Comparison of ENCODE assay signal across 21 cellular contexts in the genomic region with DNA sequence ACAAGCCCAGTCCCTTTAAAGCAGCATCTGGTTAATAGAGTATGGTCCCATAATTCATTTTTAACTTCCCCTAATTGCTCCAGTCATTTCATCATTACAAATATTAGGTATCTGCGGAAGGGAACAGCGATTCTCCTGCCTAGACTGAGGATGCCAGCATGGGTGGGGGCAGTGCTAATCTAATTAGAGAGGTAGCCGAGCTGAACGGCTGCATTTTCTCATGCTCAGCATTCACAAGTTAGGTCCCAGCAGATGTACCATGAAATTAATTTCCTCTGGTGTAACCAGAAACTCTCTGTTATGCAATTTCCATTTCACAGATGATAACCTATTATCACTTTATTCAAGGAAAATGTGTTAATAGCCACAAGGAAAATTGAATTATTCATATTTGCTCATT.
A peak's percentile ranks its signal among the peaks of the same experiment; 100 is the strongest.
DNase-seq lines count a peak whose midpoint lies in the region; ATAC-seq lines count a peak whose summit lies in the region.
"Had no signal": no experiment of that assay in that cellular context is flagged by ENCODE, and none has a peak within 500 bp of the region (broad histone marks: within the 10 kb centered on the region; RNA-seq: fewer than 3 reads in every experiment).

No MANE protein-coding gene starts in this region.

- no peak for ATAC-seq in HG03095 (IDR thresholded peaks at IDR 0.05; ENCODE audit: unreplicated experiment)
- ATAC-seq: activated T-cell treated with anti-CD3 and anti-CD28 coated beads, Interleukin-2, amount 50 U/mL, for 72 hours; body of pancreas; left lung; psoas muscle had no signal

- DNase-seq in NCI-H82 (lab: John Stamatoyannopoulos, UW) (peak; percentile 7), NCI-H82 treated with DMSO at 0.1 percent for 48 hours (lab: John Stamatoyannopoulos, UW; ENCODE audit: unreplicated experiment) (no peak), NCI-H1417 treated with DMSO at 0.1 percent for 48 hours (lab: John Stamatoyannopoulos, UW) (peak; percentile 98), NCI-H748 (lab: John Stamatoyannopoulos, UW; ENCODE audit: unreplicated experiment) (peak; percentile 94), SK-N-DZ (ENCODE audit: low spot score) (no peak)
- no peak for DNase-seq in activated CD4-positive, alpha-beta T cell treated with anti-CD3 and anti-CD28 coated beads, Interleukin-2, amount 50 U/mL, for 48 hours
- DNase-seq: activated B cell treated with CpG ODN at 0.5 μM for 24 hours; activated CD4-positive, alpha-beta T cell treated with anti-CD3 and anti-CD28 coated beads, Interleukin-2, amount 50 U/mL, for 1 hour; activated naive CD4-positive, alpha-beta T cell; activated T-cell treated with anti-CD3 and anti-CD28 coated beads, Interleukin-2, amount 50 U/mL, for 72 hours; body of pancreas; dermis blood vessel endothelial cell; GOT3; HFFc6; left lung; NCI-H226; nucleus accumbens; psoas muscle; SHP77 treated with DMSO at 0.1 percent for 48 hours; stimulated activated naive CD4-positive, alpha-beta T cell had no signal

Comparison
In these comparisons a context has a peak if more than half of its experiments do, and no peak if none do; other contexts are left out.
1. DNase-seq: peak in NCI-H82 (single experiment), NCI-H1417 treated with DMSO at 0.1 percent for 48 hours (single experiment) and NCI-H748 (single experiment); none in NCI-H82 treated with DMSO at 0.1 percent for 48 hours (single experiment), activated CD4-positive, alpha-beta T cell treated with anti-CD3 and anti-CD28 coated beads, Interleukin-2, amount 50 U/mL, for 48 hours (0 of 2) and SK-N-DZ (single experiment).